19 cellular contexts compared by ENCODE assay signal in the genomic region with DNA sequence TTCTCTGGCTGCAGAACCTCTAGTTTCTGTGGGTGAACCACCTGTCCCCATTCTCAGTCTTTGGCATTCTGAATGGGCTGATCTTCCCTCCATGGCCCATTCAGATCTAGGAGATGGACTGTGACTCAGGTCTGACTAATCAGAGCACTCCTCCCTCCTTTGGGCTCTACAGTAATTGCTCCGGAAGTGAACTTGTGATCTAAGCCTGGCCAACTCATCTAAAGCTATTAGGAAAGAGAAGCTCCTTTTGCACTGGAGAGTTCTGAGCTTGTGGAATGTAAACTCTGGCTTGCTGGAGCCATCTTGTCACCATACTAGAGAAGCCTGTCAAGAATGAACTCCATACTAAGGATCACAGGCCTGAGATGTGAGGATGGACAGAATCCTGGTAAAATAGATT.
DNase-seq lines count a peak whose midpoint lies in the region; ATAC-seq and TF ChIP-seq lines count a peak whose summit lies in the region.
"Had no signal": no experiment of that assay in that cellular context is flagged by ENCODE, and none has a peak within 500 bp of the region (broad histone marks: within the 10 kb centered on the region; RNA-seq: fewer than 3 reads in every experiment).

No MANE protein-coding gene starts in this region.

- ATAC-seq in HG02623 (IDR thresholded peaks at IDR 0.05; ENCODE audit: unreplicated experiment) (no peak), SK-N-SH treated with all-trans-retinoic acid at 6 μM for 48 hours (no peak)
- ATAC-seq: activated CD8-positive, alpha-beta memory T cell treated with anti-CD3 and anti-CD28 coated beads, Interleukin-2, amount 10 ng/mL, durations not matched to agents 7 days and 5 days; left lung had no signal

- peak overlapping the region; percentile 32; the same call in 1 of the 2 replicates for H3K27ac ChIP-seq in ACC112 (ENCODE audit: low read depth, low read length)
- H3K27ac ChIP-seq: colonic mucosa, left lung, neural progenitor cell, spleen had no signal

- H2AFZ ChIP-seq in ACC112 (ENCODE audit: low read length, unreplicated experiment): peak overlapping the region; percentile 32
- H2AFZ ChIP-seq: neural progenitor cell had no signal

- H3K36me3 ChIP-seq in ACC112 (ENCODE audit: insufficient read depth, low read length): no peaks in the 10 kb centered on the region
- H3K36me3 ChIP-seq: colonic mucosa, left lung, neural progenitor cell, spleen had no signal

- H3K4me3 ChIP-seq in ACC112 (ENCODE audit: low read depth, low read length): no peak overlapping the region
- H3K4me3 ChIP-seq: colonic mucosa, left lung, neural progenitor cell, spleen had no signal

- H3K27me3 ChIP-seq in ACC112 (ENCODE audit: insufficient read depth, low read length): no peaks in the 10 kb centered on the region
- H3K27me3 ChIP-seq: colonic mucosa, left lung, neural progenitor cell had no signal

- DNase-seq in HK-2 (ENCODE audit: unreplicated experiment) (peak; percentile 19), SW 1271 (lab: John Stamatoyannopoulos, UW) (peak; percentile 80 to 93), hepatic stellate cell (ENCODE audit: low spot score) (peak; percentile 80), hypothalamus (lab: John Stamatoyannopoulos, UW) (no peak), NCI-H82 treated with DMSO at 0.1 percent for 48 hours (lab: John Stamatoyannopoulos, UW; ENCODE audit: unreplicated experiment) (no peak)
- DNase-seq: activated CD8-positive, alpha-beta memory T cell treated with anti-CD3 and anti-CD28 coated beads, Interleukin-2, amount 10 ng/mL, durations not matched to agents 7 days and 5 days; activated naive CD8-positive, alpha-beta T cell treated with anti-CD3 and anti-CD28 coated beads, Interleukin-2, amount 10 ng/mL, durations not matched to agents 7 days and 5 days; AML-193; colonic mucosa; glutamatergic neuron; left lung; NCI-H1048; NCI-H446; SHP77; spleen had no signal

- H3K79me2 ChIP-seq in ACC112 (ENCODE audit: control insufficient read depth, insufficient read depth, low read length, unreplicated experiment): no peaks in the 10 kb centered on the region

- H3K4me1 ChIP-seq in ACC112 (ENCODE audit: control insufficient read depth, insufficient read depth, low read length, unreplicated experiment): peaks cover 4% of the 10 kb centered on the region
- H3K4me1 ChIP-seq: colonic mucosa, left lung, neural progenitor cell, spleen had no signal

TF ChIP-seq in SK-N-SH treated with all-trans-retinoic acid at 6 μM for 48 hours, 23 proteins besides CTCF, POLR2A, EP300 and RAD21:
- TF ChIP-seq ARNTL (CRISPR knock-in tag; IDR thresholded peaks at IDR 0.05; ENCODE audit: borderline replicate concordance, low read depth) (no peak), BACH2 (CRISPR knock-in tag; IDR thresholded peaks at IDR 0.05; ENCODE audit: borderline replicate concordance) (no peak)
TF ChIP-seq in SK-N-SH treated with all-trans-retinoic acid at 6 μM for 48 hours: peak in this region for 0.

Comparison
In these comparisons a context has a peak if more than half of its experiments do, and no peak if none do; other contexts are left out.
1. DNase-seq: peak in HK-2 (single experiment), SW 1271 (2 of 2) and hepatic stellate cell (single experiment); none in hypothalamus (0 of 51) and NCI-H82 treated with DMSO at 0.1 percent for 48 hours (single experiment).